ENCODE assay signal across 3 cellular contexts in the genomic region with DNA sequence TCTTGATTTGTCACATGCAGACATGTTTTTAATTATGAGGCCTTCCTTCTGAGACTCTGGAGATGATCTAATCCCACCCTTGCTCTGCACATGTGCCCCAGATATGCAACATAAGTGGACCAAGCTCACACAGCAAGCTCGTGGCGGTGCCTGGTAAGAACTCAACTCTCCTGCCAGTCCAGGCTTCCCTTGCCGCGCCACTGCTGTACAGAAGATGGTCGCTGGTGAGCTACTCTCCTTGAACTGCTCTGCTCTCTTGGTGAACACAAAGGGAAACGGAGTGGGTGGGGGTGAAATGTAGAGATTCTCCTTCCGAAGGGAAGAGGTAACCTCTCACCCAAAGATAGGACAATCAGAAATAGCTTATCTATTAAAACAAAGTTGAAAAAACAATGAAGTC.
TF ChIP-seq lines count a peak whose summit lies in the region.

No MANE protein-coding gene starts in this region.

TF ChIP-seq in A549, 52 proteins besides CTCF, POLR2A, EP300 and RAD21:
- TF ChIP-seq MAFK (IDR thresholded peaks at IDR 0.05; ENCODE audit: partially characterized antibody) = no peak
- TF ChIP-seq EHF (CRISPR knock-in tag; IDR thresholded peaks at IDR 0.05) = no peak
- no peak for TF ChIP-seq CHD4 (IDR thresholded peaks at IDR 0.05; ENCODE audit: borderline replicate concordance)
- TF ChIP-seq RARB (CRISPR knock-in tag; IDR thresholded peaks at IDR 0.05) = no peak
- no peak for TF ChIP-seq ZFP36 (IDR thresholded peaks at IDR 0.05; ENCODE audit: borderline replicate concordance, partially characterized antibody)

TF ChIP-seq in IMR-90, 13 proteins besides CTCF, POLR2A, EP300 and RAD21:
- TF ChIP-seq MXI1 (IDR thresholded peaks at IDR 0.05; ENCODE audit: borderline replicate concordance, low read depth, low read length) = no peak
- TF ChIP-seq FOS (IDR thresholded peaks at IDR 0.05; ENCODE audit: low read depth, low read length) = no peak
- TF ChIP-seq, protein P1, sequence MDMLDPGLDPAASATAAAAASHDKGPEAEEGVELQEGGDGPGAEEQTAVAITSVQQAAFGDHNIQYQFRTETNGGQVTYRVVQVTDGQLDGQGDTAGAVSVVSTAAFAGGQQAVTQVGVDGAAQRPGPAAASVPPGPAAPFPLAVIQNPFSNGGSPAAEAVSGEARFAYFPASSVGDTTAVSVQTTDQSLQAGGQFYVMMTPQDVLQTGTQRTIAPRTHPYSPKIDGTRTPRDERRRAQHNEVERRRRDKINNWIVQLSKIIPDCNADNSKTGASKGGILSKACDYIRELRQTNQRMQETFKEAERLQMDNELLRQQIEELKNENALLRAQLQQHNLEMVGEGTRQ (IDR thresholded peaks at IDR 0.05; ENCODE audit: low read depth, low read length) = no peak
- no peak for TF ChIP-seq MAZ (IDR thresholded peaks at IDR 0.05; ENCODE audit: borderline replicate concordance, low read depth, low read length)
- TF ChIP-seq MAFK (IDR thresholded peaks at IDR 0.05; ENCODE audit: low read depth, low read length) = no peak
- TF ChIP-seq BHLHE40 (IDR thresholded peaks at IDR 0.05; ENCODE audit: low read depth, low read length) = no peak
- TF ChIP-seq, protein P2, sequence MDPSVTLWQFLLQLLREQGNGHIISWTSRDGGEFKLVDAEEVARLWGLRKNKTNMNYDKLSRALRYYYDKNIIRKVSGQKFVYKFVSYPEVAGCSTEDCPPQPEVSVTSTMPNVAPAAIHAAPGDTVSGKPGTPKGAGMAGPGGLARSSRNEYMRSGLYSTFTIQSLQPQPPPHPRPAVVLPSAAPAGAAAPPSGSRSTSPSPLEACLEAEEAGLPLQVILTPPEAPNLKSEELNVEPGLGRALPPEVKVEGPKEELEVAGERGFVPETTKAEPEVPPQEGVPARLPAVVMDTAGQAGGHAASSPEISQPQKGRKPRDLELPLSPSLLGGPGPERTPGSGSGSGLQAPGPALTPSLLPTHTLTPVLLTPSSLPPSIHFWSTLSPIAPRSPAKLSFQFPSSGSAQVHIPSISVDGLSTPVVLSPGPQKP (IDR thresholded peaks at IDR 0.05; ENCODE audit: borderline replicate concordance, low read depth, low read length) = no peak
- no peak for TF ChIP-seq SMC3 (IDR thresholded peaks at IDR 0.05; ENCODE audit: low read depth, low read length)
- TF ChIP-seq NFE2L2 (IDR thresholded peaks at IDR 0.05; ENCODE audit: low read depth, low read length) = no peak
- no peak for TF ChIP-seq RCOR1 (IDR thresholded peaks at IDR 0.05; ENCODE audit: insufficient replicate concordance, low read length)
- no peak for TF ChIP-seq CHD1 (IDR thresholded peaks at IDR 0.05; ENCODE audit: low read depth, low read length)
- no peak for TF ChIP-seq CEBPB (IDR thresholded peaks at IDR 0.05; ENCODE audit: low read depth, low read length)
- no peak for TF ChIP-seq RFX5 (IDR thresholded peaks at IDR 0.05; ENCODE audit: low read depth, low read length)
TF ChIP-seq in IMR-90: peak in this region for 0.

TF ChIP-seq in SK-N-SH, 30 proteins besides CTCF, POLR2A, EP300 and RAD21:
- no peak for TF ChIP-seq FOSL2 (IDR thresholded peaks at IDR 0.05; ENCODE audit: borderline replicate concordance, low read depth)
- TF ChIP-seq MEF2A (IDR thresholded peaks at IDR 0.05; ENCODE audit: borderline replicate concordance, low read depth) = no peak
- TF ChIP-seq FOXJ3 (CRISPR knock-in tag; IDR thresholded peaks at IDR 0.05) = no peak
- no peak for TF ChIP-seq IRF3 (IDR thresholded peaks at IDR 0.05; ENCODE audit: low read depth, low read length)
- TF ChIP-seq YY1 (IDR thresholded peaks at IDR 0.05; ENCODE audit: low read depth) = no peak
- TF ChIP-seq SMC3 (IDR thresholded peaks at IDR 0.05; ENCODE audit: low read depth, low read length) = no peak
- no peak for TF ChIP-seq JUND (IDR thresholded peaks at IDR 0.05)
- no peak for TF ChIP-seq EZH2phosphoT487 (IDR thresholded peaks at IDR 0.05; ENCODE audit: borderline replicate concordance, low read depth)
- no peak for TF ChIP-seq POLR2AphosphoS5 (IDR thresholded peaks at IDR 0.05; ENCODE audit: low read depth, low read length)
- no peak for TF ChIP-seq ZBTB33 (IDR thresholded peaks at IDR 0.05; ENCODE audit: borderline replicate concordance, low read depth)
- TF ChIP-seq, protein P3, sequence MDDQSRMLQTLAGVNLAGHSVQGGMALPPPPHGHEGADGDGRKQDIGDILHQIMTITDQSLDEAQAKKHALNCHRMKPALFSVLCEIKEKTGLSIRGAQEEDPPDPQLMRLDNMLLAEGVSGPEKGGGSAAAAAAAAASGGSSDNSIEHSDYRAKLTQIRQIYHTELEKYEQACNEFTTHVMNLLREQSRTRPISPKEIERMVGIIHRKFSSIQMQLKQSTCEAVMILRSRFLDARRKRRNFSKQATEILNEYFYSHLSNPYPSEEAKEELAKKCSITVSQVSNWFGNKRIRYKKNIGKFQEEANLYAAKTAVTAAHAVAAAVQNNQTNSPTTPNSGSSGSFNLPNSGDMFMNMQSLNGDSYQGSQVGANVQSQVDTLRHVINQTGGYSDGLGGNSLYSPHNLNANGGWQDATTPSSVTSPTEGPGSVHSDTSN (IDR thresholded peaks at IDR 0.05) = no peak
- TF ChIP-seq FOXM1 (IDR thresholded peaks at IDR 0.05; ENCODE audit: low read depth) = no peak
- no peak for TF ChIP-seq TEAD4 (IDR thresholded peaks at IDR 0.05; ENCODE audit: borderline replicate concordance, insufficient read depth)
- TF ChIP-seq MXI1 (IDR thresholded peaks at IDR 0.05; ENCODE audit: low read depth, low read length) = no peak
- TF ChIP-seq TCF12 (IDR thresholded peaks at IDR 0.05) = no peak
